7 cellular contexts compared by ENCODE assay signal in genomic region chr16:84603115-84603816, GRCh38. TPM values are rescaled to one million over a fixed set of nuclear protein-coding genes. Genes with fewer than 3 reads are reported as not detected.
DNase-seq lines count a peak whose midpoint lies in the region; ATAC-seq and TF ChIP-seq lines count a peak whose summit lies in the region.

No MANE protein-coding gene starts in this region.

- TF ChIP-seq CTCF in H9 (conservative IDR thresholded peaks at IDR 0.05) (no peak), MCF 10A (IDR thresholded peaks at IDR 0.05; ENCODE audit: unreplicated experiment) (no peak), liver (IDR thresholded peaks at IDR 0.05; ENCODE audit: low read depth, low read length, missing input control) (no peak)

- H3K4me1 Mint-ChIP-seq in H9 = peaks cover 44 to 55% of the 10 kb centered on the region in 2 experiments
- peaks cover 10% of the 10 kb centered on the region for H3K4me1 Mint-ChIP-seq in MCF 10A (ENCODE audit: insufficient read depth, unreplicated experiment)

- H3K9me3 Mint-ChIP-seq in H9 (peaks cover 5 to 7% of the 10 kb centered on the region in 2 experiments; a peak in 3 of 5 replicates), MCF 10A (ENCODE audit: unreplicated experiment) (no peaks in the 10 kb centered on the region)

- WGBS in H9 (ENCODE audit: extremely low coverage, insufficient read length, low lambda C conversion rate) = no CpG with 5 or more reads among the region's 24 CpGs
- 74% methylated on average over 24 of the region's 24 CpGs for WGBS in liver

- H3K9ac ChIP-seq in H9 (ENCODE audit: extremely low read depth, insufficient read length, low read length) (no peak overlapping the region), liver (ENCODE audit: low read depth in 1 of 2, low read length in 2 of 2) (no peak overlapping the region)

- H2BK12ac ChIP-seq in H9 (ENCODE audit: insufficient read length, low read depth, low read length) = no peak overlapping the region

- no peak overlapping the region for H3T11ph ChIP-seq in H9 (ENCODE audit: low read length)

- no peaks in the 10 kb centered on the region for H4K20me1 ChIP-seq in H9 (ENCODE audit: control insufficient read depth, insufficient read depth, insufficient read length)

- H3K9me3 ChIP-seq in H9 (ENCODE audit: control insufficient read depth, low read depth, low read length) (no peaks in the 10 kb centered on the region), liver (ENCODE audit: control insufficient read depth in 4 of 4, low read length in 3 of 4) (no peaks in the 10 kb centered on the region)

- no peak for TF ChIP-seq RAD21 in liver (IDR thresholded peaks at IDR 0.05)

- peaks cover 4% of the 10 kb centered on the region; the same call in 1 of the 2 replicates for H3K4me1 ChIP-seq in H9 (ENCODE audit: insufficient read depth, low read length)
- H3K4me1 ChIP-seq in liver (ENCODE audit: control insufficient read depth in 4 of 4, insufficient read depth in 4 of 4, low read length in 3 of 4) = peaks cover 0 to 7% (median 5%) of the 10 kb centered on the region in 4 donors

- no TSS peak for BruUV-seq in MCF 10A (replicated peaks; lab: Mats Ljungman, UMichigan)

- H3K36me3 Mint-ChIP-seq in H9 (ENCODE audit: insufficient read depth in 1 of 3, low read depth in 3 of 3) (peaks cover 9 to 15% (median 12%) of the 10 kb centered on the region in 3 experiments), MCF 10A (ENCODE audit: insufficient read depth, unreplicated experiment) (peaks cover 7% of the 10 kb centered on the region)

- no peak overlapping the region for H2AK5ac ChIP-seq in H9 (ENCODE audit: insufficient read length, low read length)

- no peak overlapping the region for H4K8ac ChIP-seq in H9 (replicated peaks; ENCODE audit: insufficient read length, low read depth, low read length)

- no peak overlapping the region for H3K56ac ChIP-seq in H9 (ENCODE audit: insufficient read length, low read depth, low read length)

- H2BK15ac ChIP-seq in H9 (ENCODE audit: low read depth, low read length) = no peak overlapping the region

- no peak overlapping the region for H3K18ac ChIP-seq in H9 (ENCODE audit: insufficient read length, low read depth, low read length)

- H3K79me2 ChIP-seq in H9 (ENCODE audit: insufficient read depth, low read length) = peaks cover 3% of the 10 kb centered on the region; the same call in 1 of the 2 replicates

- H3K27ac ChIP-seq in H9 (ENCODE audit: insufficient read length, low read depth, low read length) (no peak overlapping the region), liver (ENCODE audit: low read depth in 1 of 2, low read length in 2 of 2) (peak overlapping the region; percentile 64 to 73)

- H3K27me3 Mint-ChIP-seq in H9 (ENCODE audit: low read depth) (peaks cover 4% of the 10 kb centered on the region), MCF 10A (ENCODE audit: insufficient read depth, unreplicated experiment) (no peaks in the 10 kb centered on the region)

- no peak overlapping the region for H3K4ac ChIP-seq in H9 (ENCODE audit: low read depth, low read length)

- no peak overlapping the region for H3K23ac ChIP-seq in H9 (ENCODE audit: insufficient read length, low read depth, low read length)

- no peak overlapping the region for H2BK5ac ChIP-seq in H9 (ENCODE audit: insufficient read length, low read length)

- no peak overlapping the region; a peak in 1 of 5 replicates for H3K4me3 Mint-ChIP-seq in H9
- H3K4me3 Mint-ChIP-seq in MCF 10A (ENCODE audit: unreplicated experiment) = peak overlapping the region; percentile 70

- no peak overlapping the region for H3K4me3 ChIP-seq in liver (ENCODE audit: low read depth in 1 of 3, low read length in 3 of 3)

- no peak overlapping the region; the same call in 1 of the 2 replicates for H3K14ac ChIP-seq in H9 (ENCODE audit: insufficient read depth, low read length)

- intact Hi-C loops in MCF 10A (cut with micrococcal nuclease) = no loop called here

- no peak overlapping the region for H2AFZ ChIP-seq in H9 (ENCODE audit: low read length)

- H3K79me1 ChIP-seq in H9 (ENCODE audit: insufficient read depth, low read depth, low read length, poor library complexity, severe bottlenecking) = peaks cover 3% of the 10 kb centered on the region

- H2BK20ac ChIP-seq in H9 (ENCODE audit: low read depth, low read length, poor library complexity, severe bottlenecking) = no peak overlapping the region

- peak; percentile 9 for ATAC-seq in stimulated activated naive CD8-positive, alpha-beta T cell treated with anti-CD3 and anti-CD28 coated beads, Interleukin-15, Interleukin-2, amounts not matched to agents 100 U/mL and 50 U/mL, for 24 hours

- H3K4me2 ChIP-seq in H9 (ENCODE audit: insufficient read depth, insufficient read length, low read length) = no peak overlapping the region

- peak overlapping the region in 2 of 3 experiments; percentile 24 to 70; a peak in 1 of 7 replicates for H3K27ac Mint-ChIP-seq in H9
- H3K27ac Mint-ChIP-seq in MCF 10A (ENCODE audit: low read depth, unreplicated experiment) = peak overlapping the region; percentile 95

- POLR2A ChIA-PET in MCF 10A (lab: Yijun Ruan, JAX) = interaction anchor here (0.6 to 1.8 kb wide), 6 partner anchors 13 to 91 kb away, joined by 3 to 8 read pairs (median 3); partner anchors contain the start of gene COTL1
- POLR2A ChIA-PET in HEK293T (lab: Yijun Ruan, JAX) = no interaction called here

- no peak overlapping the region for H2BK120ac ChIP-seq in H9 (ENCODE audit: low read depth, low read length, poor library complexity, severe bottlenecking)

- DNase-seq in H9 (no peak), SIG-M5 (lab: John Stamatoyannopoulos, UW) (peak; percentile 29), MCF 10A (ENCODE audit: unreplicated experiment) (peak; percentile 97), HuH-7.5 (ENCODE audit: low spot score) (no peak), HEK293T (ENCODE audit: extremely low spot score) (no peak)
- peak; percentile 63 for DNase-seq in stimulated activated naive CD8-positive, alpha-beta T cell treated with anti-CD3 and anti-CD28 coated beads, Interleukin-15, Interleukin-2, amounts not matched to agents 100 U/mL and 50 U/mL, for 24 hours

- no peak overlapping the region for H4K91ac ChIP-seq in H9 (ENCODE audit: insufficient read length, low read depth, low read length)

- CTCF ChIA-PET in MCF 10A (lab: Yijun Ruan, JAX) = interaction anchor here (1.4 to 2.5 kb wide), 3 partner anchors 19 to 97 kb away, joined by 4 to 9 read pairs (median 5); no protein-coding TSS in a partner anchor
- CTCF ChIA-PET in HEK293T (lab: Yijun Ruan, JAX) = interaction anchor here (0.6 kb wide), 1 partner anchor 123 kb away, joined by 4 read pairs; no protein-coding TSS in a partner anchor

- H3K23me2 ChIP-seq in H9 (ENCODE audit: insufficient read length, low read depth, low read length, poor library complexity, severe bottlenecking) = no peaks in the 10 kb centered on the region

- no peaks in the 10 kb centered on the region for H3K27me3 ChIP-seq in H9 (ENCODE audit: insufficient read depth, low read length)
- H3K27me3 ChIP-seq in liver (ENCODE audit: control insufficient read depth in 4 of 4, insufficient read depth in 4 of 4, low read length in 3 of 4) = no peaks in the 10 kb centered on the region

- no peaks in the 10 kb centered on the region for H3K36me3 ChIP-seq in liver (ENCODE audit: control insufficient read depth in 4 of 4, insufficient read depth in 3 of 4, low read depth in 1 of 4, low read length in 3 of 4)

- H4K5ac ChIP-seq in H9 (ENCODE audit: insufficient read length, low read depth, low read length) = no peak overlapping the region

TF ChIP-seq in liver, 16 proteins besides CTCF, POLR2A, EP300 and RAD21 (continues in another document):
- no peak for TF ChIP-seq HNF4A (conservative IDR thresholded peaks at IDR 0.05)

TF ChIP-seq in HEK293T, 16 proteins besides CTCF, POLR2A, EP300 and RAD21:
- TF ChIP-seq HDGF (IDR thresholded peaks at IDR 0.05; ENCODE audit: borderline replicate concordance) = no peak
- no peak for TF ChIP-seq SP1 (IDR thresholded peaks at IDR 0.05)
- no peak for TF ChIP-seq BHLHE40 (IDR thresholded peaks at IDR 0.05; ENCODE audit: borderline replicate concordance)
- no peak for TF ChIP-seq PKNOX1 (IDR thresholded peaks at IDR 0.05)
- no peak for TF ChIP-seq NFRKB (IDR thresholded peaks at IDR 0.05)
- no peak for TF ChIP-seq SUZ12 (IDR thresholded peaks at IDR 0.05)
- no peak for TF ChIP-seq CTBP1 (IDR thresholded peaks at IDR 0.05; ENCODE audit: borderline replicate concordance)
- no peak for TF ChIP-seq ARNT (IDR thresholded peaks at IDR 0.05)
- no peak for TF ChIP-seq ZNF384 (IDR thresholded peaks at IDR 0.05)
- no peak for TF ChIP-seq L3MBTL2 (conservative IDR thresholded peaks at IDR 0.05)
- TF ChIP-seq FOXK2 (IDR thresholded peaks at IDR 0.05) = no peak
- TF ChIP-seq TARDBP (IDR thresholded peaks at IDR 0.05) = no peak
- TF ChIP-seq LEF1 (IDR thresholded peaks at IDR 0.05; ENCODE audit: borderline replicate concordance) = no peak
- TF ChIP-seq ELF4 (IDR thresholded peaks at IDR 0.05) = no peak
- no peak for TF ChIP-seq FOXA1 (IDR thresholded peaks at IDR 0.05)
- no peak for TF ChIP-seq FOXM1 (IDR thresholded peaks at IDR 0.05; ENCODE audit: borderline replicate concordance)
TF ChIP-seq in HEK293T: peak in this region for 0.

RNA-seq across cellular contexts. Expression of gene COTL1, which starts 14.6 kb away (rescaled TPM):
- total RNA-seq in H9 (2021) (81.4 and 88.6 TPM in 2 replicates), MCF 10A (2022) (151 and 269 TPM in 2 replicates), liver (10 to 100 TPM; 12.0 to 59.5 TPM)
- 10 to 100 TPM; 12.9 to 33.0 TPM for polyA plus RNA-seq in liver

RNA-seq across cellular contexts. Expression of gene KLHL36, which starts 45.0 kb away (rescaled TPM):
- total RNA-seq in H9 (2021) (32.2 and 36.7 TPM in 2 replicates), MCF 10A (2022) (38.4 and 41.9 TPM in 2 replicates), liver (10 to 100 TPM; 20.9 to 53.6 TPM)
- polyA plus RNA-seq in liver = 10 to 100 TPM; 11.5 to 12.9 TPM

Comparison
In these comparisons a context has a peak if more than half of its experiments do, and no peak if none do; other contexts are left out.
1. DNase-seq: peak in SIG-M5 (single experiment), MCF 10A (single experiment) and stimulated activated naive CD8-positive, alpha-beta T cell treated with anti-CD3 and anti-CD28 coated beads, Interleukin-15, Interleukin-2, amounts not matched to agents 100 U/mL and 50 U/mL, for 24 hours (single experiment); none in H9 (single experiment), HuH-7.5 (single experiment) and HEK293T (single experiment).